ENCODE assay signal across 9 cellular contexts in genomic region chr17:10059684-10060211, GRCh38.
DNase-seq lines count a peak whose midpoint lies in the region; ATAC-seq and TF ChIP-seq lines count a peak whose summit lies in the region.
"Had no signal": no experiment of that assay in that cellular context is flagged by ENCODE, and none has a peak within 500 bp of the region (broad histone marks: within the 10 kb centered on the region; RNA-seq: fewer than 3 reads in every experiment).

No MANE protein-coding gene starts in this region.

- DNase-seq in GM10266 (ENCODE audit: extremely low spot score) (peak; percentile 81), left cardiac atrium (peak; percentile 59), chondrocyte (ENCODE audit: low spot score) (no peak), DMS79 treated with DMSO at 0.1 percent for 48 hours (lab: John Stamatoyannopoulos, UW) (no peak)
- no peak for DNase-seq in central memory CD4-positive, alpha-beta T cell
- DNase-seq in activated naive CD4-positive, alpha-beta T cell treated with Interleukin-2 at 50 U/mL for 16 hours, result no peak
- DNase-seq: NCI-H1436 treated with DMSO at 0.1 percent for 48 hours had no signal

- peaks cover 12% of the 10 kb centered on the region for H3K4me1 Mint-ChIP-seq in chondrocyte (ENCODE audit: low read depth)

- no peaks in the 10 kb centered on the region for H3K9me3 Mint-ChIP-seq in chondrocyte (ENCODE audit: low read depth)

- peaks cover 7% of the 10 kb centered on the region for H3K27me3 Mint-ChIP-seq in chondrocyte (ENCODE audit: low read depth)

- H3K4me3 Mint-ChIP-seq in chondrocyte (ENCODE audit: unreplicated experiment), result no peak overlapping the region

- no peak for TF ChIP-seq CTCF in GM10266 (IDR thresholded peaks at IDR 0.05; ENCODE audit: control insufficient read depth, insufficient read depth, low read depth, missing control alignments)
- no peak for TF ChIP-seq CTCF in chondrocyte (IDR thresholded peaks at IDR 0.05)

- ATAC-seq in GM21423 (IDR thresholded peaks at IDR 0.05; ENCODE audit: unreplicated experiment), result peak; percentile 85
- peak; percentile 78 for ATAC-seq in HG03460 (IDR thresholded peaks at IDR 0.05; ENCODE audit: unreplicated experiment)
- peak; percentile 32 to 58 for ATAC-seq in left cardiac atrium

- no peak overlapping the region for H3K27ac Mint-ChIP-seq in chondrocyte (ENCODE audit: unreplicated experiment)

- intact Hi-C loops in left cardiac atrium (cut with DNase I), result loop anchor here in 1 of 2 donors (10.0 kb wide), 1 partner anchor 55 kb away; no protein-coding TSS in a partner anchor

- peaks cover 3% of the 10 kb centered on the region for H3K36me3 Mint-ChIP-seq in chondrocyte (ENCODE audit: low read depth)

Comparison
In these comparisons a context has a peak if more than half of its experiments do, and no peak if none do; other contexts are left out.
1. DNase-seq: peak in GM10266 (single experiment) and left cardiac atrium (single experiment); none in chondrocyte (single experiment), DMS79 treated with DMSO at 0.1 percent for 48 hours (single experiment), central memory CD4-positive, alpha-beta T cell (single experiment) and activated naive CD4-positive, alpha-beta T cell treated with Interleukin-2 at 50 U/mL for 16 hours (single experiment).
2. Peak in every context shown above with its lines, with median percentiles within 50 percentile points of each other: ATAC-seq.